8 cellular contexts compared by ENCODE assay signal in the genomic region with DNA sequence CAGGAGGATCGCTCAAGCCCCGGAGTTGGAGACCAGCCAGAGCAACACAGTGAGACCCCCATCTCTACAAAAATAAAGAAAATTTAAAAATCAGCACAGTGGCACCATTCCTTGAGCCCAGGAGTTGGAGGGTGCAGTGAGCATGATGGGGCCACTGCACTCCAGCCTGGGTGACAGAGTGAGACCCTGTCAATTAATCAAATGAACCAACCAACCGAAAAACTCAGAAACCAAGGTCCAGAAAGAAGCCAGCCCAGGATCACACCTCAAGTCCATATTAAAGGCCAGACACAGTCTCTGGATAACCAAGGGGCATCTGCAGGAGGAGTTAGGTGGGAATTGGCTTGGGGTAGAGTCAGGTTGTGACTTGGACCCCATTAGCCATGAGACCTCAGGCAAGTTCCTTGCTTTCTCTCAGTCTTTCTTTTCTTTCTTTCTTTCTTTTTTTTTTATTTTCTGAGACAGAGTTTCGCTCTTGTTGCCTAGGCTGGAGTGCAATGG. TPM values are rescaled to one million over a fixed set of nuclear protein-coding genes. Genes with fewer than 3 reads are reported as not detected.
DNase-seq lines count a peak whose midpoint lies in the region; ATAC-seq and TF ChIP-seq lines count a peak whose summit lies in the region.

No MANE protein-coding gene starts in this region.

- no peak for TF ChIP-seq CTCF in fibroblast of villous mesenchyme (IDR thresholded peaks at IDR 0.05; ENCODE audit: insufficient read depth, low read depth, low read length)
- no peak for TF ChIP-seq CTCF in retinal pigment epithelial cell (conservative IDR thresholded peaks at IDR 0.05; ENCODE audit: low read depth, low read length)

- H3K4me3 Mint-ChIP-seq in T-helper 17 cell, result peak overlapping the region; percentile 93

- H3K4me3 ChIP-seq in fibroblast of villous mesenchyme (ENCODE audit: low read depth, low read length), result peak overlapping the region; percentile 78
- H3K4me3 ChIP-seq in retinal pigment epithelial cell (ENCODE audit: low read length), result peak overlapping the region; percentile 83

- H3K4me1 Mint-ChIP-seq in T-helper 17 cell, result peaks cover 14% of the 10 kb centered on the region

- peak overlapping the region; percentile 89 for H3K27ac Mint-ChIP-seq in T-helper 17 cell

- peaks cover 2% of the 10 kb centered on the region for H3K36me3 Mint-ChIP-seq in T-helper 17 cell (ENCODE audit: low read depth)

- ATAC-seq in GM18498 (IDR thresholded peaks at IDR 0.05; ENCODE audit: unreplicated experiment) (peak; percentile 5), T-helper 17 cell (peak; percentile 8), HG03571 (IDR thresholded peaks at IDR 0.05; ENCODE audit: unreplicated experiment) (no peak), GM18870 (IDR thresholded peaks at IDR 0.05; ENCODE audit: unreplicated experiment) (no peak)

- no peaks in the 10 kb centered on the region for H3K9me3 ChIP-seq in T-helper 17 cell (ENCODE audit: control insufficient read depth, low read length, poor library complexity, severe bottlenecking)

- H3K27me3 Mint-ChIP-seq in T-helper 17 cell, result no peaks in the 10 kb centered on the region

- DNase-seq in T-helper 17 cell (no peak), fibroblast of villous mesenchyme (ENCODE audit: low read depth) (no peak), retinal pigment epithelial cell (ENCODE audit: low read depth) (no peak), ecto neural progenitor cell (ENCODE audit: low spot score) (no peak)
- DNase-seq in stimulated activated CD4-positive, alpha-beta T cell treated with anti-CD3 and anti-CD28 coated beads, Interleukin-4, amount 100 ng/mL, for 1 hour, result no peak

RNA-seq across cellular contexts. Expression of a gene that starts 2.4 kb away (rescaled TPM):
- 1 to 10 TPM in 1 of 2 donors, under 1 TPM in 1; 0.90 to 1.2 TPM for total RNA-seq in T-helper 17 cell
- total RNA-seq in fibroblast of villous mesenchyme, result 3.5 and 11.9 TPM in 2 replicates

RNA-seq across cellular contexts. Expression of a gene that starts 6.8 kb away (rescaled TPM):
- total RNA-seq in T-helper 17 cell (10 to 100 TPM; 39.1 to 49.4 TPM), fibroblast of villous mesenchyme (18.0 and 22.0 TPM in 2 replicates)

RNA-seq across cellular contexts. Expression of a gene that starts 11.7 kb away (rescaled TPM):
- total RNA-seq in T-helper 17 cell, result 10 to 100 TPM; 33.1 to 36.1 TPM
- total RNA-seq in fibroblast of villous mesenchyme, result 31.2 and 47.5 TPM in 2 replicates

RNA-seq across cellular contexts. Expression of a gene that starts 19.1 kb away (rescaled TPM):
- 10 to 100 TPM; 12.5 to 13.2 TPM for total RNA-seq in T-helper 17 cell
- total RNA-seq in fibroblast of villous mesenchyme, result 28.5 and 35.1 TPM in 2 replicates

RNA-seq across cellular contexts. Expression of a gene that starts 22.4 kb away (rescaled TPM):
- total RNA-seq in T-helper 17 cell, result 1 to 10 TPM; 2.4 to 2.6 TPM
- 3.9 and 4.8 TPM in 2 replicates for total RNA-seq in fibroblast of villous mesenchyme

Comparison
In these comparisons a context has a peak if more than half of its experiments do, and no peak if none do; other contexts are left out.
1. ATAC-seq: peak in GM18498 (single experiment) and T-helper 17 cell (single experiment); none in HG03571 (single experiment) and GM18870 (single experiment).